In the genomic region with DNA sequence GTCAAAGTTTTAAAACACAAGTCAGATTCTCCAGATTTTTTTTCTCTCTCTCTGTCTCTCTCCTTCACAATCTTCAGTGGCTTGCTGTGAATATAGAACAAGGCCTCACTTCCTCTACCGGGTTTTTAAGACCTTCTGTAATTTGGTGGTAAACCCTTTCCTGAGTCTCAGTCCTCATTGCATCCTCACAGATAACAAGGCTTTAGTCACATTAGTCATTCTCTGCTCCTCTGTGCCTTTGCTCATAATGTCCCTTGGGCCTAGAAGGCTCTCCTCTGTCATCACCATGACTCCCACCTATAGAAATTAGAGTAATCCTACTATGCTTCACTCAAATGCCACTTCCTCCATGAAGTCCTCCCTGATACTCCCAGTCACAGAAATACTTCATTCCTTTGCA, we compare ENCODE assay signal across 1 cellular context.
TF ChIP-seq lines count a peak whose summit lies in the region.

No MANE protein-coding gene starts in this region.

TF ChIP-seq in GM12878, 131 proteins besides CTCF, POLR2A, EP300 and RAD21 (continued from another document):
- TF ChIP-seq, protein P1, sequence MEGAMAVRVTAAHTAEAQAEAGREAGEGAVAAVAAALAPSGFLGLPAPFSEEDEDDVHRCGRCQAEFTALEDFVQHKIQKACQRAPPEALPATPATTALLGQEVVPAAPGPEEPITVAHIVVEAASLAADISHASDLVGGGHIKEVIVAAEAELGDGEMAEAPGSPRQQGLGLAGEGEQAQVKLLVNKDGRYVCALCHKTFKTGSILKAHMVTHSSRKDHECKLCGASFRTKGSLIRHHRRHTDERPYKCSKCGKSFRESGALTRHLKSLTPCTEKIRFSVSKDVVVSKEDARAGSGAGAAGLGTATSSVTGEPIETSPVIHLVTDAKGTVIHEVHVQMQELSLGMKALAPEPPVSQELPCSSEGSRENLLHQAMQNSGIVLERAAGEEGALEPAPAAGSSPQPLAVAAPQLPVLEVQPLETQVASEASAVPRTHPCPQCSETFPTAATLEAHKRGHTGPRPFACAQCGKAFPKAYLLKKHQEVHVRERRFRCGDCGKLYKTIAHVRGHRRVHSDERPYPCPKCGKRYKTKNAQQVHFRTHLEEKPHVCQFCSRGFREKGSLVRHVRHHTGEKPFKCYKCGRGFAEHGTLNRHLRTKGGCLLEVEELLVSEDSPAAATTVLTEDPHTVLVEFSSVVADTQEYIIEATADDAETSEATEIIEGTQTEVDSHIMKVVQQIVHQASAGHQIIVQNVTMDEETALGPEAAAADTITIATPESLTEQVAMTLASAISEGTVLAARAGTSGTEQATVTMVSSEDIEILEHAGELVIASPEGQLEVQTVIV (IDR thresholded peaks at IDR 0.05; ENCODE audit: borderline replicate concordance, partially characterized antibody) = no peak
- TF ChIP-seq SIX5 (IDR thresholded peaks at IDR 0.05; ENCODE audit: low read depth, low read length, severe bottlenecking) (no peak), ESRRA (IDR thresholded peaks at IDR 0.05; ENCODE audit: low read length) (no peak), SREBF1 (IDR thresholded peaks at IDR 0.05; ENCODE audit: low read length) (no peak), SMC3 (IDR thresholded peaks at IDR 0.05; ENCODE audit: borderline replicate concordance, low read length) (no peak), BMI1 (IDR thresholded peaks at IDR 0.05; ENCODE audit: borderline replicate concordance) (no peak)
